In the genomic region with DNA sequence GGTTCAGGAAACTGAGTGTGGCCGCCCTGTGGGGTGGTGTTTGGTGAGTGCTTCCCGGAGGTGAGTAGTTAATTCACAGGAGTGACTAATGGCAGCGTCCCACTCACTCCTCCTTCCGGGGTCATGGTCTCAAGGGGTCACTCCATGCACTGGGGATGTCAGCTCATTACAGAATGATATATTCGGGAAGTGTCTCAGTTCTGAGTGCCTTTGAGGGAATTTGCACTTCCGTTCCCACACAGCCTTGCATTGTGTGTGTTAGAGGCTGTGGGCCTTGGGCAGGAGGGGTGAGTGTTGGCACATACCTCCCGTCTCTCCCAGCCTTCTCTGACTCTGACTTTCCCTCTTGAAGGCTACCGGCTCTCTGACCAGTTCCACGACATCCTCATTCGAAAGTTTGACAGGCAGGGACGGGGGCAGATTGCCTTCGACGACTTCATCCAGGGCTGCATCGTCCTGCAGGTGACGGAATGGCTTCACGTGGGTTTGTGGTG, we compare ENCODE assay signal across 16 cellular contexts. TPM values are rescaled to one million over a fixed set of nuclear protein-coding genes. Genes with fewer than 3 reads are reported as not detected.
DNase-seq lines count a peak whose midpoint lies in the region; TF ChIP-seq lines count a peak whose summit lies in the region.
"Had no signal": no experiment of that assay in that cellular context is flagged by ENCODE, and none has a peak within 500 bp of the region (broad histone marks: within the 10 kb centered on the region; RNA-seq: fewer than 3 reads in every experiment).

No MANE protein-coding gene starts in this region.

- TF ChIP-seq CTCF in astrocyte of the spinal cord (IDR thresholded peaks at IDR 0.05; ENCODE audit: low read depth, low read length) (no peak), colonic mucosa (IDR thresholded peaks at IDR 0.05) (no peak)

- no peaks in the 10 kb centered on the region for H3K4me1 ChIP-seq in colonic mucosa

- H3K36me3 ChIP-seq in colonic mucosa, result peaks cover 5% of the 10 kb centered on the region

- no peak overlapping the region for H3K27ac ChIP-seq in colonic mucosa
- H3K27ac ChIP-seq: WERI-Rb-1 had no signal

- H3K9me3 ChIP-seq in colonic mucosa, result no peaks in the 10 kb centered on the region

- no peak overlapping the region for H3K9ac ChIP-seq in colonic mucosa (ENCODE audit: low read depth in 2 of 2, low read length in 2 of 2)

- in situ Hi-C loops in astrocyte of the spinal cord (cut with HindIII; ENCODE audit: low sequenced_read_pairs), result no loop called here

- H3K4me3 ChIP-seq in astrocyte of the spinal cord (ENCODE audit: low read depth, low read length), result no peak overlapping the region
- no peak overlapping the region for H3K4me3 ChIP-seq in colonic mucosa

- no peaks in the 10 kb centered on the region for H3K27me3 ChIP-seq in colonic mucosa

- intact Hi-C loops in colonic mucosa (cut with DNase I), result no loop called here

- DNase-seq in activated effector memory CD4-positive, alpha-beta T cell treated with anti-CD3 and anti-CD28 coated beads, Interleukin-2, amount 50 U/mL, for 16 hours, result peak; percentile 28
- DNase-seq in activated effector memory CD4-positive, alpha-beta T cell treated with Interleukin-2 at 50 U/mL for 16 hours, result no peak
- DNase-seq in astrocyte of the spinal cord (ENCODE audit: low read depth, low spot score) (peak; percentile 40), kidney glomerular epithelial cell (lab: John Stamatoyannopoulos, UW) (peak; percentile 57), ureter (ENCODE audit: low spot score) (peak; percentile 39), NCI-H82 treated with DMSO at 0.1 percent for 48 hours (lab: John Stamatoyannopoulos, UW; ENCODE audit: unreplicated experiment) (no peak), colonic mucosa (no peak), germinal center (ENCODE audit: low spot score) (no peak)
- DNase-seq: activated CD8-positive, alpha-beta memory T cell treated with anti-CD3 and anti-CD28 coated beads, Interleukin-2, amount 10 ng/mL, durations not matched to agents 7 days and 5 days; activated naive CD4-positive, alpha-beta T cell treated with anti-CD3 and anti-CD28 coated beads for 36 hours; CD4-positive, alpha-beta memory T cell; immature natural killer cell; midbrain; nucleus accumbens; stimulated activated CD4-positive, alpha-beta T cell treated with anti-CD3 and anti-CD28 coated beads, Interleukin-12 subunit alpha, Interleukin-12 subunit beta, amount 100 ng/mL, for 4 hours; WERI-Rb-1 had no signal

RNA-seq across cellular contexts. Expression of gene AHRR, which starts 10.5 kb away (rescaled TPM):
- total RNA-seq in ureter (7.4 TPM), colonic mucosa (1 to 10 TPM; 1.9 to 2.1 TPM)

RNA-seq across cellular contexts. Expression of gene PDCD6, which starts 39.5 kb away (rescaled TPM):
- total RNA-seq in ureter, result 109 TPM
- total RNA-seq in colonic mucosa, result 100 to 1,000 TPM; 111 to 142 TPM

Comparison
In these comparisons a context has a peak if more than half of its experiments do, and no peak if none do; other contexts are left out.
1. DNase-seq: peak in activated effector memory CD4-positive, alpha-beta T cell treated with anti-CD3 and anti-CD28 coated beads, Interleukin-2, amount 50 U/mL, for 16 hours (single experiment), astrocyte of the spinal cord (single experiment), kidney glomerular epithelial cell (single experiment) and ureter (single experiment); none in activated effector memory CD4-positive, alpha-beta T cell treated with Interleukin-2 at 50 U/mL for 16 hours (single experiment), NCI-H82 treated with DMSO at 0.1 percent for 48 hours (single experiment), colonic mucosa (single experiment) and germinal center (single experiment).